In genomic region chr2:189609853-189610252, GRCh38 we compare ENCODE assay signal across 13 cellular contexts. TPM values are rescaled to one million over a fixed set of nuclear protein-coding genes. Genes with fewer than 3 reads are reported as not detected.
DNase-seq lines count a peak whose midpoint lies in the region; ATAC-seq and TF ChIP-seq lines count a peak whose summit lies in the region.
"Had no signal": no experiment of that assay in that cellular context is flagged by ENCODE, and none has a peak within 500 bp of the region (broad histone marks: within the 10 kb centered on the region; RNA-seq: fewer than 3 reads in every experiment).

No MANE protein-coding gene starts in this region.

- H3K9me2 ChIP-seq in Loucy (replicated peaks; ENCODE audit: low read depth, low read length) = no peaks in the 10 kb centered on the region

- peak overlapping the region; percentile 26 for H3K27ac ChIP-seq in lower lobe of right lung
- H3K27ac ChIP-seq in vagina = peak overlapping the region; percentile 15
- H3K27ac ChIP-seq: BLaER1 had no signal

- H3K79me2 ChIP-seq in Loucy (ENCODE audit: insufficient read depth, low read length) = no peaks in the 10 kb centered on the region

- H2AFZ ChIP-seq in Loucy (ENCODE audit: low read length) = 0 out of 2 replicates have a peak overlapping the region, but pooled peaks have one; percentile 24

- H4K20me1 ChIP-seq in Loucy (ENCODE audit: insufficient read depth, low read length, poor library complexity, severe bottlenecking) = no peaks in the 10 kb centered on the region
- H4K20me1 ChIP-seq: BLaER1 had no signal

- TF ChIP-seq CTCF in Loucy (conservative IDR thresholded peaks at IDR 0.05; ENCODE audit: low read length) = no peak
- no peak for TF ChIP-seq CTCF in choroid plexus epithelial cell (conservative IDR thresholded peaks at IDR 0.05; ENCODE audit: low read depth, low read length)
- no peak for TF ChIP-seq CTCF in lower lobe of right lung (IDR thresholded peaks at IDR 0.05)
- no peak for TF ChIP-seq CTCF in vagina (IDR thresholded peaks at IDR 0.05)

- H3K9ac ChIP-seq in Loucy (ENCODE audit: low read depth, low read length, poor library complexity, severe bottlenecking) = no peak overlapping the region
- H3K9ac ChIP-seq: BLaER1 had no signal

- no peaks in the 10 kb centered on the region for H3K27me3 ChIP-seq in Loucy (ENCODE audit: insufficient read depth, low read length, poor library complexity, severe bottlenecking)
- H3K27me3 ChIP-seq in lower lobe of right lung (ENCODE audit: low read depth) = no peaks in the 10 kb centered on the region
- no peaks in the 10 kb centered on the region for H3K27me3 ChIP-seq in vagina
- H3K27me3 ChIP-seq: BLaER1 had no signal

- H3K4me3 ChIP-seq in Loucy (ENCODE audit: low read length, poor library complexity, severe bottlenecking) (no peak overlapping the region), choroid plexus epithelial cell (ENCODE audit: low read depth, low read length) (no peak overlapping the region), lower lobe of right lung (no peak overlapping the region), vagina (no peak overlapping the region)
- H3K4me3 ChIP-seq: BLaER1 had no signal

- DNase-seq in choroid plexus epithelial cell (ENCODE audit: low read depth) = peak; percentile 47
- DNase-seq in lower lobe of right lung = no peak
- DNase-seq in vagina (ENCODE audit: extremely low spot score in 2 of 2) = no peak
- DNase-seq in NCI-H1436 treated with DMSO at 0.1 percent for 48 hours (lab: John Stamatoyannopoulos, UW) = no peak
- DNase-seq in NCI-H1092 (lab: John Stamatoyannopoulos, UW) = no peak
- no peak for DNase-seq in HT-29 (ENCODE audit: low spot score)
- DNase-seq: NCI-H1048, NCI-H1694, SHP77 treated with DMSO at 0.1 percent for 48 hours had no signal

- no peak for TF ChIP-seq POLR2A in vagina (IDR thresholded peaks at IDR 0.05)

- H3K4me1 ChIP-seq in Loucy (ENCODE audit: insufficient read depth, low read length, poor library complexity, severe bottlenecking) = peaks cover 36% of the 10 kb centered on the region
- H3K4me1 ChIP-seq in lower lobe of right lung = peaks cover 29% of the 10 kb centered on the region
- peaks cover 42% of the 10 kb centered on the region for H3K4me1 ChIP-seq in vagina
- H3K4me1 ChIP-seq: BLaER1 had no signal

- no peak overlapping the region for H3K4me2 ChIP-seq in Loucy (ENCODE audit: low read depth, low read length, poor library complexity, severe bottlenecking)
- H3K4me2 ChIP-seq: BLaER1 had no signal

- no peaks in the 10 kb centered on the region for H3K9me3 ChIP-seq in Loucy (ENCODE audit: insufficient read depth, low read depth, low read length)
- no peaks in the 10 kb centered on the region for H3K9me3 ChIP-seq in lower lobe of right lung
- H3K9me3 ChIP-seq in vagina = no peaks in the 10 kb centered on the region
- H3K9me3 ChIP-seq: BLaER1 had no signal

- intact Hi-C loops in lower lobe of right lung (cut with DNase I) (no loop called here), vagina (cut with DNase I) (no loop called here)

- H3K36me3 ChIP-seq in Loucy (ENCODE audit: insufficient read depth, low read length) (no peaks in the 10 kb centered on the region), lower lobe of right lung (no peaks in the 10 kb centered on the region), vagina (no peaks in the 10 kb centered on the region)
- H3K36me3 ChIP-seq: BLaER1 had no signal

- ATAC-seq in lower lobe of right lung = peak; percentile 72 to 87

- no peaks in the 10 kb centered on the region for H3F3A ChIP-seq in Loucy (ENCODE audit: low read depth)

RNA-seq across cellular contexts. Expression of gene SLC40A1, which starts 29.3 kb away (rescaled TPM):
- total RNA-seq in lower lobe of right lung = 135 TPM
- 53.3 TPM for total RNA-seq in vagina
- total RNA-seq in HT-29 (2014; rRNA removed; shearing (Covaris generic)) = 85.1 and 87.6 TPM in 2 replicates
- total RNA-seq: H1, HFFc6 had no signal

RNA-seq across cellular contexts. Expression of gene ASNSD1, which starts 51.4 kb away (rescaled TPM):
- 29.1 TPM for total RNA-seq in lower lobe of right lung
- 44.7 TPM for total RNA-seq in vagina
- total RNA-seq in HT-29 (2014; rRNA removed; shearing (Covaris generic)) = 20.0 and 20.9 TPM in 2 replicates
